Comparison of ENCODE assay signal across 8 cellular contexts in genomic region chr14:73472182-73473114, GRCh38. TPM values are rescaled to one million over a fixed set of nuclear protein-coding genes. Genes with fewer than 3 reads are reported as not detected.
DNase-seq lines count a peak whose midpoint lies in the region; ATAC-seq, FAIRE-seq and TF ChIP-seq lines count a peak whose summit lies in the region.

No MANE protein-coding gene starts in this region.

- H3K27me3 ChIP-seq in left lung (no peaks in the 10 kb centered on the region), aorta (ENCODE audit: control insufficient read depth in 1 of 2, insufficient read depth in 2 of 2, low read length in 1 of 2) (no peaks in the 10 kb centered on the region)

- intact Hi-C loops in left lung (cut with DNase I) (loop anchor here in 1 of 2 donors (5.0 to 10.0 kb wide), 2 partner anchors 175 to 298 kb away; no protein-coding TSS in a partner anchor), aorta (cut with DNase I) (loop anchor here (1.0 to 10.0 kb wide), 2 partner anchors 177 to 298 kb away; no protein-coding TSS in a partner anchor)

- H3K4me3 ChIP-seq in left lung (no peak overlapping the region), aorta (ENCODE audit: low read length in 2 of 2) (no peak overlapping the region)

- TF ChIP-seq CTCF in left lung (IDR thresholded peaks at IDR 0.05): peak; percentile 44 to 75

- H3K4me1 ChIP-seq in left lung: peaks cover 1 to 26% of the 10 kb centered on the region in 2 donors
- H3K4me1 ChIP-seq in aorta (ENCODE audit: control insufficient read depth in 1 of 2, insufficient read depth in 2 of 2, low read length in 2 of 2): no peaks in the 10 kb centered on the region

- peak; percentile 90 for ATAC-seq in left lung
- peak; percentile 75 for ATAC-seq in aorta (ENCODE audit: low FRiP score)

- H3K36me3 ChIP-seq in left lung (no peaks in the 10 kb centered on the region), aorta (ENCODE audit: control insufficient read depth in 1 of 2, insufficient read depth in 2 of 2, low read length in 1 of 2) (no peaks in the 10 kb centered on the region)

- in situ Hi-C loops in KBM-7 (cut with MboI; ENCODE audit: low pct_unique_long_range_greater_than_20kb, low sequenced_read_pairs): loop anchor here (10.0 kb wide), 1 partner anchor 178 kb away; no protein-coding TSS in a partner anchor

- peak; percentile 80 for DNase-seq in KBM-7
- peak; percentile 82 for DNase-seq in NOMO-1 treated with DMSO at 0.1 percent for 48 hours (lab: John Stamatoyannopoulos, UW; ENCODE audit: unreplicated experiment)
- peak; percentile 87 for DNase-seq in cerebellar cortex (ENCODE audit: low spot score)
- DNase-seq in left lung: no peak
- no peak for DNase-seq in aorta
- DNase-seq in activated CD4-positive, alpha-beta T cell treated with anti-CD3 and anti-CD28 coated beads for 48 hours: no peak
- DNase-seq in activated T-cell treated with anti-CD3 and anti-CD28 coated beads, Interleukin-2, amount 50 U/mL, for 48 hours: no peak

- FAIRE-seq in G401.6 (lab: Jason Lieb, UNC): peak; percentile 94

- H3K9me3 ChIP-seq in left lung (no peaks in the 10 kb centered on the region), aorta (ENCODE audit: control insufficient read depth, low read length) (no peaks in the 10 kb centered on the region)

- H3K27ac ChIP-seq in left lung: no peak overlapping the region
- H3K27ac ChIP-seq in aorta (ENCODE audit: low read depth in 1 of 2, low read length in 2 of 2): no peak overlapping the region

- WGBS in aorta, 2 donors: 57 to 58% methylated on average over 18 of the region's 18 CpGs

RNA-seq across cellular contexts. Expression of gene NUMB, which starts 14.1 kb away (rescaled TPM):
- total RNA-seq in left lung: 100 to 1,000 TPM in 1 of 2 donors, 10 to 100 TPM in 1; 95.1 to 121 TPM
- total RNA-seq in aorta: 10 to 100 TPM; 67.5 to 99.3 TPM
- 10 to 100 TPM; 27.2 to 33.7 TPM for polyA plus RNA-seq in aorta

RNA-seq across cellular contexts. Expression of gene RIOX1, which starts 18.3 kb away (rescaled TPM):
- 10 to 100 TPM; 11.9 to 14.7 TPM for total RNA-seq in left lung
- total RNA-seq in aorta: 1 to 10 TPM; 7.1 to 9.2 TPM
- 1 to 10 TPM; 2.5 to 4.0 TPM for polyA plus RNA-seq in aorta

Comparison
In these comparisons a context has a peak if more than half of its experiments do, and no peak if none do; other contexts are left out.
1. DNase-seq: peak in KBM-7 (single experiment), NOMO-1 treated with DMSO at 0.1 percent for 48 hours (single experiment) and cerebellar cortex (single experiment); none in left lung (0 of 2), aorta (0 of 2), activated CD4-positive, alpha-beta T cell treated with anti-CD3 and anti-CD28 coated beads for 48 hours (single experiment) and activated T-cell treated with anti-CD3 and anti-CD28 coated beads, Interleukin-2, amount 50 U/mL, for 48 hours (0 of 2).